In genomic region chr11:45165806-45166603, GRCh38 we compare ENCODE assay signal across 17 cellular contexts.
"Had no signal": no experiment of that assay in that cellular context is flagged by ENCODE, and none has a peak within 500 bp of the region (broad histone marks: within the 10 kb centered on the region; RNA-seq: fewer than 3 reads in every experiment).

No MANE protein-coding gene starts in this region.

- H3K4me3 Mint-ChIP-seq: dendritic cell treated with granulocyte-macrophage colony-stimulating factor and Interleukin-4, amounts not matched to agents 40 ng/mL and 50 ng/mL, for 4 days; endodermal cell; naive thymus-derived CD4-positive, alpha-beta T cell; nephron progenitor cell had no signal

- DNase-seq: effector CD4-positive, alpha-beta T cell; endodermal cell; heart right ventricle; hypothalamus; kidney glomerular epithelial cell; naive thymus-derived CD4-positive, alpha-beta T cell; nephron progenitor cell; small intestine; stimulated activated CD4-positive, alpha-beta T cell treated with anti-CD3 and anti-CD28 coated beads, Interleukin-2, amount 100 ng/mL, for 48 hours; stimulated activated naive CD4-positive, alpha-beta T cell treated with Interleukin-2 at 50 U/mL for 16 hours; trophoblast cell had no signal

- H3K9me3 Mint-ChIP-seq: dendritic cell treated with granulocyte-macrophage colony-stimulating factor and Interleukin-4, amounts not matched to agents 40 ng/mL and 50 ng/mL, for 4 days; endodermal cell; naive thymus-derived CD4-positive, alpha-beta T cell; nephron progenitor cell had no signal

- H3K27ac ChIP-seq: heart right ventricle had no signal

- H3K36me3 ChIP-seq: heart right ventricle had no signal

- H3K27me3 ChIP-seq: heart right ventricle had no signal

- H3K27ac Mint-ChIP-seq: dendritic cell treated with granulocyte-macrophage colony-stimulating factor and Interleukin-4, amounts not matched to agents 40 ng/mL and 50 ng/mL, for 4 days; endodermal cell; nephron progenitor cell had no signal

- H3K4me3 ChIP-seq: heart right ventricle had no signal

- ATAC-seq: heart right ventricle; naive thymus-derived CD4-positive, alpha-beta T cell had no signal

- H3K4me1 Mint-ChIP-seq: endodermal cell had no signal

- H3K9me3 ChIP-seq: heart right ventricle had no signal

- H3K27me3 Mint-ChIP-seq: dendritic cell treated with granulocyte-macrophage colony-stimulating factor and Interleukin-4, amounts not matched to agents 40 ng/mL and 50 ng/mL, for 4 days had no signal

- FAIRE-seq: colon, endothelial cell of umbilical vein, frontal cortex, islet of Langerhans, small intestine, urothelium cell line had no signal
